In the genomic region with DNA sequence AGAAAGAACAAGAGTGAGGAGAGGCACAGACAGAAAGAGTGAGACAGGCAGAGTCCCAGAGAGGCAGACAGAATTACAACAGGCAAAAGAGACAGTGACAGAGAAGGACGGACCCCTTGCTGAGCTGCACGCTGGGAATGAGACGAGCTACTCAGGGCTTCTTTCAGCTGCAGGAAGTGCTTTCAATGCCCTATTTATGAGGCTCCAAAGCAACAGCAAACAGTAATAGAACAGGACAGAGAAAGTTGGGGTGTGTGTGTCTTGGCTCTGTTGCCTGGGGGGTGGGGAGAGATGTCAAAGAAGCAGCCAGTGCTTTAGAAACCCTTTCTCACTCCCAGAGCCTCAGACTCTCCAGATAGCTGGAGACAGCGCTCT, we compare ENCODE assay signal across 11 cellular contexts. TPM values are rescaled to one million over a fixed set of nuclear protein-coding genes. Genes with fewer than 3 reads are reported as not detected.
A peak's percentile ranks its signal among the peaks of the same experiment; 100 is the strongest.
DNase-seq lines count a peak whose midpoint lies in the region; ATAC-seq and TF ChIP-seq lines count a peak whose summit lies in the region.
"Had no signal": no experiment of that assay in that cellular context is flagged by ENCODE, and none has a peak within 500 bp of the region (broad histone marks: within the 10 kb centered on the region; RNA-seq: fewer than 3 reads in every experiment).

No MANE protein-coding gene starts in this region.

- peak in 3 of 4 donors; percentile 3 to 12 (median 4) for ATAC-seq in heart left ventricle

- POLR2A ChIA-PET in Caco-2 (lab: Charles Lee), result no interaction called here
- POLR2A ChIA-PET in PC-9 (lab: Charles Lee; ENCODE audit: unreplicated experiment), result interaction anchor here (0.6 kb wide), 1 partner anchor 26 kb away, joined by 4 read pairs; no protein-coding TSS in a partner anchor
- POLR2A ChIA-PET in GM10248 (lab: Yijun Ruan, JAX), result no interaction called here

- no peaks in the 10 kb centered on the region for H3K36me3 ChIP-seq in Caco-2 (ENCODE audit: control insufficient read depth, insufficient read depth, low read length)
- H3K36me3 ChIP-seq in PC-9 (ENCODE audit: low read depth), result peaks cover 7% of the 10 kb centered on the region; the same call in 1 of the 2 replicates
- peaks cover 0 to 9% (median 0%) of the 10 kb centered on the region in 9 donors for H3K36me3 ChIP-seq in heart left ventricle

- DNase-seq in Caco-2 (no peak), PC-9 (no peak), heart left ventricle (no peak), nephron progenitor cell (no peak), NCI-H1105 treated with DMSO at 0.1 percent for 48 hours (lab: John Stamatoyannopoulos, UW) (no peak), DMS153 treated with DMSO at 0.1 percent for 48 hours (lab: John Stamatoyannopoulos, UW; ENCODE audit: unreplicated experiment) (no peak), iPS-NIHi7 (ENCODE audit: extremely low spot score) (no peak), GM10248 (ENCODE audit: extremely low spot score) (no peak)
- DNase-seq: activated naive CD4-positive, alpha-beta T cell; NCI-H526; T1000 had no signal

- H3K27me3 Mint-ChIP-seq in Caco-2 (ENCODE audit: insufficient read depth, unreplicated experiment), result no peaks in the 10 kb centered on the region
- peaks cover 2% of the 10 kb centered on the region for H3K27me3 Mint-ChIP-seq in nephron progenitor cell (ENCODE audit: low read depth, poor library complexity)

- H3K27me3 ChIP-seq in Caco-2 (replicated peaks; ENCODE audit: control insufficient read depth, insufficient read depth, low read length) (no peaks in the 10 kb centered on the region), PC-9 (ENCODE audit: insufficient read depth, low read depth) (no peaks in the 10 kb centered on the region), heart left ventricle (peaks cover 0 to 10% (median 0%) of the 10 kb centered on the region in 9 donors)

- H2AFZ ChIP-seq in PC-9, result peak overlapping the region; percentile 73

- 0 out of 2 replicates have a peak, but pooled peaks cover 12% of the 10 kb centered on the region for H3K79me2 ChIP-seq in PC-9 (ENCODE audit: low read depth)

- TF ChIP-seq CTCF in Caco-2 (IDR thresholded peaks at IDR 0.05; ENCODE audit: insufficient read depth in 1 of 2, low read depth in 1 of 2, low read length in 1 of 2, severe bottlenecking in 1 of 2, unreplicated experiment in 1 of 2), result no peak
- no peak for TF ChIP-seq CTCF in PC-9 (conservative IDR thresholded peaks at IDR 0.05)
- no peak for TF ChIP-seq CTCF in heart left ventricle (IDR thresholded peaks at IDR 0.05)
- no peak for TF ChIP-seq CTCF in nephron progenitor cell (IDR thresholded peaks at IDR 0.05)
- TF ChIP-seq CTCF in GM10248 (IDR thresholded peaks at IDR 0.05; ENCODE audit: control extremely low read depth, extremely low read depth, low read depth, missing control alignments), result no peak

- H3K4me3 Mint-ChIP-seq in Caco-2 (ENCODE audit: unreplicated experiment) (peak overlapping the region; percentile 38), nephron progenitor cell (peak overlapping the region; percentile 73)

- H3K4me1 Mint-ChIP-seq in Caco-2 (ENCODE audit: low read depth, unreplicated experiment) (peaks cover 6% of the 10 kb centered on the region), nephron progenitor cell (peaks cover 22% of the 10 kb centered on the region)

- peaks cover 16% of the 10 kb centered on the region for H3K4me1 ChIP-seq in Caco-2
- peaks cover 42% of the 10 kb centered on the region for H3K4me1 ChIP-seq in PC-9 (replicated peaks; ENCODE audit: insufficient read depth)
- H3K4me1 ChIP-seq in heart left ventricle, result peaks cover 3 to 42% (median 25%) of the 10 kb centered on the region in 12 donors

- no TSS peak for BruUV-seq in Caco-2 (replicated peaks; lab: Mats Ljungman, UMichigan)
- no TSS peak for BruUV-seq in PC-9 (replicated peaks; lab: Mats Ljungman, UMichigan)

- peak overlapping the region; percentile 83 for H3K4me2 ChIP-seq in PC-9

- H3K9me3 Mint-ChIP-seq in Caco-2 (ENCODE audit: unreplicated experiment) (no peaks in the 10 kb centered on the region), nephron progenitor cell (no peaks in the 10 kb centered on the region)

- CTCF ChIA-PET in Caco-2 (lab: Charles Lee), result no interaction called here
- CTCF ChIA-PET in PC-9 (lab: Charles Lee), result no interaction called here
- CTCF ChIA-PET in GM10248 (lab: Yijun Ruan, JAX), result interaction anchor here (0.8 to 4.1 kb wide), 3 partner anchors 17 to 321 kb away, joined by 3 to 13 read pairs (median 3); no protein-coding TSS in a partner anchor

- 44 to 66% (median 58%) methylated on average over 4 of the region's 4 CpGs for WGBS in heart left ventricle, 4 donors

- H3K27ac Mint-ChIP-seq in Caco-2 (ENCODE audit: unreplicated experiment) (peak overlapping the region; percentile 5), nephron progenitor cell (peak overlapping the region; percentile 57)

- H3K4me3 ChIP-seq in Caco-2 (ENCODE audit: low read depth, low read length) (no peak overlapping the region), PC-9 (peak overlapping the region; percentile 57; the same call in 1 of the 2 replicates), heart left ventricle (peak overlapping the region; percentile 9 to 70 (median 60))

- no peaks in the 10 kb centered on the region for H3K9me2 ChIP-seq in PC-9 (ENCODE audit: insufficient read depth)

- no peak for TF ChIP-seq POLR2A in heart left ventricle (IDR thresholded peaks at IDR 0.05)

- intact Hi-C loops in Caco-2 (cut with micrococcal nuclease; ENCODE audit: unreplicated experiment) (no loop called here), PC-9 (cut with micrococcal nuclease; ENCODE audit: unreplicated experiment) (loop anchor here (2.0 kb wide), 1 partner anchor 64 kb away; no protein-coding TSS in a partner anchor), heart left ventricle (cut with DNase I) (loop anchor here in 1 of 10 donors (2.0 kb wide), 1 partner anchor 20 kb away; no protein-coding TSS in a partner anchor)

- H3K36me3 Mint-ChIP-seq in Caco-2 (ENCODE audit: insufficient read depth, unreplicated experiment) (no peaks in the 10 kb centered on the region), nephron progenitor cell (ENCODE audit: low read depth) (no peaks in the 10 kb centered on the region)

- H3K9me3 ChIP-seq in Caco-2, result no peaks in the 10 kb centered on the region
- H3K9me3 ChIP-seq in PC-9 (ENCODE audit: insufficient read depth, low read depth), result no peaks in the 10 kb centered on the region
- no peaks in the 10 kb centered on the region for H3K9me3 ChIP-seq in heart left ventricle

- H3K27ac ChIP-seq in PC-9 (peak overlapping the region; percentile 84), heart left ventricle (peak overlapping the region; percentile 44 to 91 (median 82))

- H4K20me1 ChIP-seq in PC-9 (ENCODE audit: insufficient read depth), result no peaks in the 10 kb centered on the region

- peaks cover 41% of the 10 kb centered on the region for H3F3A ChIP-seq in PC-9 (ENCODE audit: insufficient read depth, low read depth)

RNA-seq across cellular contexts. Expression of gene TIMP4, which starts 0.5 kb away (rescaled TPM):
- total RNA-seq in Caco-2 (2022) (1.4 and 1.6 TPM in 2 replicates), PC-9 (2021) (15.5 and 19.0 TPM in 2 replicates), heart left ventricle (10 to 100 TPM in 6 of 9 donors, 1 to 10 TPM in 3; 3.0 to 57.9 (median 18.6) TPM)
- polyA plus RNA-seq in heart left ventricle, result 10 to 100 TPM in 1 of 2 donors, 1 to 10 TPM in 1; 8.0 to 40.5 TPM
